ENCODE assay signal across 1 cellular context in the genomic region with DNA sequence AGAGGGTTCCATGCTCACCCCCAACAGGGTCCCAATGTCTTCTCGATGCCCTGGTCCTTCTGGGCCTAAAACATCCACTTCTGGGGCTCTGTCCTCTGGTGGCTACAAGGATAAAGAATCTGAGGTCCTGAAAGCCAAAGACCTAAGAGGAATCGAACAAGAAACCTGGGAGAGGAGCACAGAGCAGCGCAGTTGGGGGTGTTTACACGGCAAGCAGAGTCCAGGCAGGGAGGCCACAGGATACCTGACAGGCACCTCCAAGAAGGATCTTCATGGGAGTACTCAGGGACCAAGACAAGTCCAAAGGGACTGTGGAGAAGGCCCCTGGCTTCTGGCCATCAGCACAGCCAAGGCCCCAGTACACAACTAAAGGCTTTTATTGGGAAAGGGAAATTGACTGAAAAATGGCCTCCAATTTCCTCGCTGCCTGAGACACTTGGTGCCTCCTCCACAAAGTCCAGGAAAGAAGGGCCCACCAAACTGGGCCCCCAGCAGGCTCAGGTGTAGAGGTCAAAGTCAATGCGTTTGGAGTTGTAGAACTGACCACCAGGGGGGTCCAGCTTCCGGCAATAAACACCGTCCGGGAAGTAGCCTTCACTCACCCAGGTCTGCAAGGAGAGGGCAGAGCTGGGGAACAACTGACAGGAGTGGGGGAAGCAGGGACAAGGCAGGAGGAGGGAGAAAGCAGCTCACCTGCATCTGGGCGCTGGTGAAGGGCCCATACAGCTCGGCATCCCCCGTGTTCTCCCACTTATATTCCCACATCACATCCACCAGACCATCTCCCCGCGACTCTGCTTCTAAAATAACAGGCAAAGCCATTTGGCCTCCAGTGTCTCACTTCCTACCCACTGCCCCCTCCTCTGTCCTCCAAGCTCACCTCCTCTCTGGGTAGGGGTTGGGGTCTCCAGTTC.
TF ChIP-seq lines count a peak whose summit lies in the region.

No MANE protein-coding gene starts in this region.

TF ChIP-seq in GM12878, 131 proteins besides CTCF, POLR2A, EP300 and RAD21:
- TF ChIP-seq HDAC2 (IDR thresholded peaks at IDR 0.05), result no peak
- TF ChIP-seq WRNIP1 (IDR thresholded peaks at IDR 0.05; ENCODE audit: borderline replicate concordance, low read depth, low read length), result no peak
- TF ChIP-seq BRCA1 (IDR thresholded peaks at IDR 0.05; ENCODE audit: low read depth, low read length), result no peak
- no peak for TF ChIP-seq RBBP5 (conservative IDR thresholded peaks at IDR 0.05)
- no peak for TF ChIP-seq TAF1 (IDR thresholded peaks at IDR 0.05; ENCODE audit: borderline replicate concordance, low read depth, low read length)
- no peak for TF ChIP-seq ZNF207 (IDR thresholded peaks at IDR 0.05; ENCODE audit: borderline replicate concordance)
- TF ChIP-seq, protein P1, sequence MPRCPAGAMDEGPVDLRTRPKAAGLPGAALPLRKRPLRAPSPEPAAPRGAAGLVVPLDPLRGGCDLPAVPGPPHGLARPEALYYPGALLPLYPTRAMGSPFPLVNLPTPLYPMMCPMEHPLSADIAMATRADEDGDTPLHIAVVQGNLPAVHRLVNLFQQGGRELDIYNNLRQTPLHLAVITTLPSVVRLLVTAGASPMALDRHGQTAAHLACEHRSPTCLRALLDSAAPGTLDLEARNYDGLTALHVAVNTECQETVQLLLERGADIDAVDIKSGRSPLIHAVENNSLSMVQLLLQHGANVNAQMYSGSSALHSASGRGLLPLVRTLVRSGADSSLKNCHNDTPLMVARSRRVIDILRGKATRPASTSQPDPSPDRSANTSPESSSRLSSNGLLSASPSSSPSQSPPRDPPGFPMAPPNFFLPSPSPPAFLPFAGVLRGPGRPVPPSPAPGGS (IDR thresholded peaks at IDR 0.05; ENCODE audit: borderline replicate concordance, insufficient read depth, low read depth, low read length, poor library complexity, severe bottlenecking), result no peak
